In genomic region chr6:15663057-15663638, GRCh38 we compare ENCODE assay signal across 8 cellular contexts. TPM values are rescaled to one million over a fixed set of nuclear protein-coding genes. Genes with fewer than 3 reads are reported as not detected.
DNase-seq lines count a peak whose midpoint lies in the region; ATAC-seq and TF ChIP-seq lines count a peak whose summit lies in the region.

No MANE protein-coding gene starts in this region.

- no peak for ATAC-seq in activated CD8-positive, alpha-beta memory T cell treated with anti-CD3 and anti-CD28 coated beads, Interleukin-2, amount 10 ng/mL, durations not matched to agents 7 days and 5 days
- peak; percentile 89 for ATAC-seq in activated CD8-positive, alpha-beta T cell treated with anti-CD3 and anti-CD28 coated beads for 36 hours
- no peak for ATAC-seq in GM18520 (IDR thresholded peaks at IDR 0.05; ENCODE audit: unreplicated experiment)

- no peak for TF ChIP-seq CTCF in activated CD8-positive, alpha-beta T cell treated with anti-CD3 and anti-CD28 coated beads for 36 hours (IDR thresholded peaks at IDR 0.05)
- no peak for TF ChIP-seq CTCF in retinal pigment epithelial cell (conservative IDR thresholded peaks at IDR 0.05; ENCODE audit: low read depth, low read length)

- H3K27ac Mint-ChIP-seq in activated CD8-positive, alpha-beta memory T cell treated with anti-CD3 and anti-CD28 coated beads, Interleukin-2, amount 10 ng/mL, durations not matched to agents 7 days and 5 days: peak overlapping the region; percentile 52
- H3K27ac Mint-ChIP-seq in activated CD8-positive, alpha-beta T cell treated with anti-CD3 and anti-CD28 coated beads for 36 hours: peak overlapping the region; percentile 64

- no peaks in the 10 kb centered on the region for H3K9me3 Mint-ChIP-seq in activated CD8-positive, alpha-beta memory T cell treated with anti-CD3 and anti-CD28 coated beads, Interleukin-2, amount 10 ng/mL, durations not matched to agents 7 days and 5 days (ENCODE audit: low read depth)
- H3K9me3 Mint-ChIP-seq in activated CD8-positive, alpha-beta T cell treated with anti-CD3 and anti-CD28 coated beads for 36 hours: no peaks in the 10 kb centered on the region

- peak overlapping the region; percentile 26 for H3K4me3 ChIP-seq in retinal pigment epithelial cell (ENCODE audit: low read length)

- peaks cover 31% of the 10 kb centered on the region for H3K4me1 Mint-ChIP-seq in activated CD8-positive, alpha-beta memory T cell treated with anti-CD3 and anti-CD28 coated beads, Interleukin-2, amount 10 ng/mL, durations not matched to agents 7 days and 5 days
- peaks cover 24% of the 10 kb centered on the region for H3K4me1 Mint-ChIP-seq in activated CD8-positive, alpha-beta T cell treated with anti-CD3 and anti-CD28 coated beads for 36 hours (ENCODE audit: low read depth)

- H3K4me3 Mint-ChIP-seq in activated CD8-positive, alpha-beta memory T cell treated with anti-CD3 and anti-CD28 coated beads, Interleukin-2, amount 10 ng/mL, durations not matched to agents 7 days and 5 days: peak overlapping the region; percentile 79
- H3K4me3 Mint-ChIP-seq in activated CD8-positive, alpha-beta T cell treated with anti-CD3 and anti-CD28 coated beads for 36 hours: peak overlapping the region; percentile 79

- no peak for TF ChIP-seq RAD21 in Ishikawa (IDR thresholded peaks at IDR 0.05; ENCODE audit: low read depth)

- intact Hi-C loops in activated CD8-positive, alpha-beta T cell treated with anti-CD3 and anti-CD28 coated beads for 36 hours (cut with micrococcal nuclease): no loop called here

- CTCF ChIA-PET in activated CD8-positive, alpha-beta memory T cell treated with anti-CD3 and anti-CD28 coated beads, Interleukin-2, amount 10 ng/mL, durations not matched to agents 7 days and 5 days (lab: Charles Lee): interaction anchor here (0.7 to 1.2 kb wide), 3 partner anchors 43 to 520 kb away, joined by 3 to 4 read pairs (median 3); no protein-coding TSS in a partner anchor
- CTCF ChIA-PET in activated CD8-positive, alpha-beta T cell treated with anti-CD3 and anti-CD28 coated beads for 36 hours (lab: Charles Lee): no interaction called here

- peaks cover 12% of the 10 kb centered on the region for H3K36me3 Mint-ChIP-seq in activated CD8-positive, alpha-beta memory T cell treated with anti-CD3 and anti-CD28 coated beads, Interleukin-2, amount 10 ng/mL, durations not matched to agents 7 days and 5 days
- peaks cover 11% of the 10 kb centered on the region for H3K36me3 Mint-ChIP-seq in activated CD8-positive, alpha-beta T cell treated with anti-CD3 and anti-CD28 coated beads for 36 hours (ENCODE audit: low read depth)

- POLR2A ChIA-PET in activated CD8-positive, alpha-beta T cell treated with anti-CD3 and anti-CD28 coated beads for 36 hours (lab: Charles Lee): no interaction called here

- H3K27me3 Mint-ChIP-seq in activated CD8-positive, alpha-beta memory T cell treated with anti-CD3 and anti-CD28 coated beads, Interleukin-2, amount 10 ng/mL, durations not matched to agents 7 days and 5 days: peaks cover 22% of the 10 kb centered on the region
- peaks cover 2% of the 10 kb centered on the region for H3K27me3 Mint-ChIP-seq in activated CD8-positive, alpha-beta T cell treated with anti-CD3 and anti-CD28 coated beads for 36 hours

- no peak for DNase-seq in activated CD8-positive, alpha-beta memory T cell treated with anti-CD3 and anti-CD28 coated beads, Interleukin-2, amount 10 ng/mL, durations not matched to agents 7 days and 5 days
- DNase-seq in activated CD8-positive, alpha-beta memory T cell treated with anti-CD3 and anti-CD28 coated beads, Interleukin-2, amount 50 U/mL, for 4 hours: no peak
- no peak for DNase-seq in activated CD8-positive, alpha-beta T cell treated with anti-CD3 and anti-CD28 coated beads for 36 hours
- peak; percentile 78 for DNase-seq in glomerular visceral epithelial cell (ENCODE audit: extremely low spot score)
- DNase-seq in retinal pigment epithelial cell (ENCODE audit: low read depth): peak; percentile 9
- no peak for DNase-seq in NCI-H1105 treated with DMSO at 0.1 percent for 48 hours (lab: John Stamatoyannopoulos, UW)

- no peak for TF ChIP-seq EP300 in Ishikawa (IDR thresholded peaks at IDR 0.05; ENCODE audit: borderline replicate concordance)

TF ChIP-seq in Ishikawa, 13 proteins besides CTCF, POLR2A, EP300 and RAD21:
- no peak for TF ChIP-seq TCF12 (IDR thresholded peaks at IDR 0.05; ENCODE audit: low read depth)
- no peak for TF ChIP-seq ZBTB7A (IDR thresholded peaks at IDR 0.05; ENCODE audit: low read depth)
- peak; percentile 14; the same call in 1 of the 2 replicates for TF ChIP-seq MAX (IDR thresholded peaks at IDR 0.05)

RNA-seq across cellular contexts. Expression of gene DTNBP1, which starts 0.3 kb away (rescaled TPM):
- total RNA-seq in activated CD8-positive, alpha-beta memory T cell treated with anti-CD3 and anti-CD28 coated beads, Interleukin-2, amount 10 ng/mL, durations not matched to agents 7 days and 5 days: 10 to 100 TPM; 15.3 to 18.5 TPM
- 10 to 100 TPM; 12.6 to 14.6 TPM for total RNA-seq in activated CD8-positive, alpha-beta T cell treated with anti-CD3 and anti-CD28 coated beads for 36 hours

Comparison
In these comparisons a context has a peak if more than half of its experiments do, and no peak if none do; other contexts are left out.
1. DNase-seq: peak in glomerular visceral epithelial cell (single experiment) and retinal pigment epithelial cell (single experiment); none in activated CD8-positive, alpha-beta memory T cell treated with anti-CD3 and anti-CD28 coated beads, Interleukin-2, amount 10 ng/mL, durations not matched to agents 7 days and 5 days (single experiment), activated CD8-positive, alpha-beta memory T cell treated with anti-CD3 and anti-CD28 coated beads, Interleukin-2, amount 50 U/mL, for 4 hours (single experiment), activated CD8-positive, alpha-beta T cell treated with anti-CD3 and anti-CD28 coated beads for 36 hours (single experiment) and NCI-H1105 treated with DMSO at 0.1 percent for 48 hours (single experiment).